1 cellular context compared by ENCODE assay signal in the genomic region with DNA sequence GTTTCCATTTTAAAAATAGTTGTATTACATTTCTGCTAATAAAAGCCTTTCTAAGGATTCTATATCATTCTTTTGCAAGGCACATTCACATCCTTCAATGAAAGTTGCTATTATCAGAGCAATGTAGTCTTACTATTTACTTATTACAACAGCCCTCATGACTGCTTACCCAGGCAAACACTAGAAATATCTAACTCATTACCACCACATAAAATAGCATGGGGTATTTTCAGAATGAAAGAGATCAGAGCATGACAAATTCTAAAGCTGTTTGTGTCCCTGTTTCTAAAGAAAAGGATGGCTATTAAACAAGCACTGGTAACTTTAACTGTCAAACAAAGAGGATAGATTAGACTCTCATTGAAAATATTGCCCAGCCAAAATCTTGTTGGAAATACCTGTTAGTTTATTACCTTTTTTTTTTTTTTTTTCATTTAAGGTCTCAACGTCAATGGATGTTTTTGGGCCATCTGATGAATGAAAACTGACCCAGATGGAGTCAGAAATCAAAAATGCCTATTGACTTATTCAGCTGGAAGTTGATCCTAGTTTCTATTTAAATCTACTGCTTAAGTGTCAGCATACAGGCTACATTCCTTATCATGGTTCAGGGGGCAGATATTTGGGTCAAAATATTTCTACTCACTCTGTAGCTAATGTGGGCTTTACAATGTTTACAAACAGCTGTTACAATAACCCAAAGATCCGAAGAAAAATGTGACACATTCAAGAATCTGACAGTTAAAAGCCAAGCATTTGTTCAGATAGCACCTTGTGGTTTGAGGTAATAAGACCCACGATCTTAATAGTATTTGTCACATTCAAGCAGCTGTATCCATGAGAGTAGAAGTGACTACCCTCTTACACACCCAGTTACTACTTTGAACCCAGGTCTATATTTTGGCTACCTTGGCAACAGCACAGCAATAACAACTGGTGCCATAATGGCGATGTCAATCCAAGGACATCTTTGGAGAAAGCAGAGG.
TF ChIP-seq lines count a peak whose summit lies in the region.

No MANE protein-coding gene starts in this region.

TF ChIP-seq in WTC11, 78 proteins besides CTCF, POLR2A, EP300 and RAD21 (continued from another document):
- TF ChIP-seq, protein P1, sequence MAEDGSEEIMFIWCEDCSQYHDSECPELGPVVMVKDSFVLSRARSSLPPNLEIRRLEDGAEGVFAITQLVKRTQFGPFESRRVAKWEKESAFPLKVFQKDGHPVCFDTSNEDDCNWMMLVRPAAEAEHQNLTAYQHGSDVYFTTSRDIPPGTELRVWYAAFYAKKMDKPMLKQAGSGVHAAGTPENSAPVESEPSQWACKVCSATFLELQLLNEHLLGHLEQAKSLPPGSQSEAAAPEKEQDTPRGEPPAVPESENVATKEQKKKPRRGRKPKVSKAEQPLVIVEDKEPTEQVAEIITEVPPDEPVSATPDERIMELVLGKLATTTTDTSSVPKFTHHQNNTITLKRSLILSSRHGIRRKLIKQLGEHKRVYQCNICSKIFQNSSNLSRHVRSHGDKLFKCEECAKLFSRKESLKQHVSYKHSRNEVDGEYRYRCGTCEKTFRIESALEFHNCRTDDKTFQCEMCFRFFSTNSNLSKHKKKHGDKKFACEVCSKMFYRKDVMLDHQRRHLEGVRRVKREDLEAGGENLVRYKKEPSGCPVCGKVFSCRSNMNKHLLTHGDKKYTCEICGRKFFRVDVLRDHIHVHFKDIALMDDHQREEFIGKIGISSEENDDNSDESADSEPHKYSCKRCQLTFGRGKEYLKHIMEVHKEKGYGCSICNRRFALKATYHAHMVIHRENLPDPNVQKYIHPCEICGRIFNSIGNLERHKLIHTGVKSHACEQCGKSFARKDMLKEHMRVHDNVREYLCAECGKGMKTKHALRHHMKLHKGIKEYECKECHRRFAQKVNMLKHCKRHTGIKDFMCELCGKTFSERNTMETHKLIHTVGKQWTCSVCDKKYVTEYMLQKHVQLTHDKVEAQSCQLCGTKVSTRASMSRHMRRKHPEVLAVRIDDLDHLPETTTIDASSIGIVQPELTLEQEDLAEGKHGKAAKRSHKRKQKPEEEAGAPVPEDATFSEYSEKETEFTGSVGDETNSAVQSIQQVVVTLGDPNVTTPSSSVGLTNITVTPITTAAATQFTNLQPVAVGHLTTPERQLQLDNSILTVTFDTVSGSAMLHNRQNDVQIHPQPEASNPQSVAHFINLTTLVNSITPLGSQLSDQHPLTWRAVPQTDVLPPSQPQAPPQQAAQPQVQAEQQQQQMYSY (CRISPR knock-in tag; IDR thresholded peaks at IDR 0.05), result no peak
- no peak for TF ChIP-seq ZNF121 (CRISPR knock-in tag; IDR thresholded peaks at IDR 0.05)
- no peak for TF ChIP-seq KAT7 (CRISPR knock-in tag; IDR thresholded peaks at IDR 0.05; ENCODE audit: borderline replicate concordance)
- TF ChIP-seq, protein P2, sequence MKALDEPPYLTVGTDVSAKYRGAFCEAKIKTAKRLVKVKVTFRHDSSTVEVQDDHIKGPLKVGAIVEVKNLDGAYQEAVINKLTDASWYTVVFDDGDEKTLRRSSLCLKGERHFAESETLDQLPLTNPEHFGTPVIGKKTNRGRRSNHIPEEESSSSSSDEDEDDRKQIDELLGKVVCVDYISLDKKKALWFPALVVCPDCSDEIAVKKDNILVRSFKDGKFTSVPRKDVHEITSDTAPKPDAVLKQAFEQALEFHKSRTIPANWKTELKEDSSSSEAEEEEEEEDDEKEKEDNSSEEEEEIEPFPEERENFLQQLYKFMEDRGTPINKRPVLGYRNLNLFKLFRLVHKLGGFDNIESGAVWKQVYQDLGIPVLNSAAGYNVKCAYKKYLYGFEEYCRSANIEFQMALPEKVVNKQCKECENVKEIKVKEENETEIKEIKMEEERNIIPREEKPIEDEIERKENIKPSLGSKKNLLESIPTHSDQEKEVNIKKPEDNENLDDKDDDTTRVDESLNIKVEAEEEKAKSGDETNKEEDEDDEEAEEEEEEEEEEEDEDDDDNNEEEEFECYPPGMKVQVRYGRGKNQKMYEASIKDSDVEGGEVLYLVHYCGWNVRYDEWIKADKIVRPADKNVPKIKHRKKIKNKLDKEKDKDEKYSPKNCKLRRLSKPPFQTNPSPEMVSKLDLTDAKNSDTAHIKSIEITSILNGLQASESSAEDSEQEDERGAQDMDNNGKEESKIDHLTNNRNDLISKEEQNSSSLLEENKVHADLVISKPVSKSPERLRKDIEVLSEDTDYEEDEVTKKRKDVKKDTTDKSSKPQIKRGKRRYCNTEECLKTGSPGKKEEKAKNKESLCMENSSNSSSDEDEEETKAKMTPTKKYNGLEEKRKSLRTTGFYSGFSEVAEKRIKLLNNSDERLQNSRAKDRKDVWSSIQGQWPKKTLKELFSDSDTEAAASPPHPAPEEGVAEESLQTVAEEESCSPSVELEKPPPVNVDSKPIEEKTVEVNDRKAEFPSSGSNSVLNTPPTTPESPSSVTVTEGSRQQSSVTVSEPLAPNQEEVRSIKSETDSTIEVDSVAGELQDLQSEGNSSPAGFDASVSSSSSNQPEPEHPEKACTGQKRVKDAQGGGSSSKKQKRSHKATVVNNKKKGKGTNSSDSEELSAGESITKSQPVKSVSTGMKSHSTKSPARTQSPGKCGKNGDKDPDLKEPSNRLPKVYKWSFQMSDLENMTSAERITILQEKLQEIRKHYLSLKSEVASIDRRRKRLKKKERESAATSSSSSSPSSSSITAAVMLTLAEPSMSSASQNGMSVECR (CRISPR knock-in tag; IDR thresholded peaks at IDR 0.05; ENCODE audit: borderline replicate concordance), result no peak
- no peak for TF ChIP-seq NFATC4 (CRISPR knock-in tag; IDR thresholded peaks at IDR 0.05)
- no peak for TF ChIP-seq RORB (CRISPR knock-in tag; IDR thresholded peaks at IDR 0.05)
- TF ChIP-seq ATF1 (CRISPR knock-in tag; IDR thresholded peaks at IDR 0.05), result no peak
- TF ChIP-seq IRF2 (CRISPR knock-in tag; IDR thresholded peaks at IDR 0.05; ENCODE audit: borderline replicate concordance, low read depth), result no peak
- no peak for TF ChIP-seq TCF7 (CRISPR knock-in tag; IDR thresholded peaks at IDR 0.05; ENCODE audit: low read depth)
TF ChIP-seq in WTC11: peak in this region for 0.
